In the genomic region with DNA sequence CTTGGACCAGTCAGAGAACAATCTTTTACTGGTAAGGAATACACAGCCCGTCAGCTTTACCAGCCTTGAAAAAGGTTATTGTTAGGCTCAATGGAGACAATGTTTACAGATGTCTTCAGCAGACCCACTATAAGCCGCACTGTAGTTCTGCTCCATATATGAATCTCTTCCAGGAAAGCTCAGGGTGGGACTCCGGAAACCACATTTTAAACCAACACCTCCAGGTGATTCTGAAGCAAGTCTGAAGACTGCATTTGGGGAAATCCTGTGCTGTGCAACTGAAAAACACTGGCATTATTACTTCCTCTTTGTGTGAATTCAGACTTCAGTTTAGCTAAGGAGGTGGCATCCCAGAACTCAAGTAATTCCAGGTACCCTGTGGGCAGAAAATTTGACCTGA, we compare ENCODE assay signal across 23 cellular contexts. TPM values are rescaled to one million over a fixed set of nuclear protein-coding genes. Genes with fewer than 3 reads are reported as not detected.
DNase-seq lines count a peak whose midpoint lies in the region; ATAC-seq lines count a peak whose summit lies in the region.
"Had no signal": no experiment of that assay in that cellular context is flagged by ENCODE, and none has a peak within 500 bp of the region (broad histone marks: within the 10 kb centered on the region; RNA-seq: fewer than 3 reads in every experiment).

No MANE protein-coding gene starts in this region.

- peaks cover 23% of the 10 kb centered on the region for H3K9me3 Mint-ChIP-seq in activated CD4-positive, alpha-beta memory T cell treated with anti-CD3 and anti-CD28 coated beads, Interleukin-2, amount 10 ng/mL, durations not matched to agents 7 days and 5 days
- peaks cover 0 to 36% (median 0%) of the 10 kb centered on the region in 11 donors for H3K9me3 Mint-ChIP-seq in naive thymus-derived CD4-positive, alpha-beta T cell
- H3K9me3 Mint-ChIP-seq: nephron had no signal

- peak overlapping the region; percentile 42 for H3K4me3 Mint-ChIP-seq in activated CD4-positive, alpha-beta memory T cell treated with anti-CD3 and anti-CD28 coated beads, Interleukin-2, amount 10 ng/mL, durations not matched to agents 7 days and 5 days
- H3K4me3 Mint-ChIP-seq in naive thymus-derived CD4-positive, alpha-beta T cell = peak overlapping the region; percentile 60 to 84 (median 68)
- H3K4me3 Mint-ChIP-seq: nephron had no signal

- H3K27ac Mint-ChIP-seq in activated CD4-positive, alpha-beta memory T cell treated with anti-CD3 and anti-CD28 coated beads, Interleukin-2, amount 10 ng/mL, durations not matched to agents 7 days and 5 days = peak overlapping the region; percentile 91
- peak overlapping the region in 8 of 9 donors; percentile 25 to 92 (median 76) for H3K27ac Mint-ChIP-seq in naive thymus-derived CD4-positive, alpha-beta T cell
- H3K27ac Mint-ChIP-seq: nephron had no signal

- peaks cover 5% of the 10 kb centered on the region for H3K9me3 ChIP-seq in KOPT-K1 (ENCODE audit: insufficient read depth, low read length, poor library complexity, severe bottlenecking)
- H3K9me3 ChIP-seq in naive thymus-derived CD4-positive, alpha-beta T cell (ENCODE audit: control insufficient read depth in 2 of 3, low read length in 3 of 3) = no peaks in the 10 kb centered on the region
- H3K9me3 ChIP-seq: spleen, stomach, uterus had no signal

- no peaks in the 10 kb centered on the region for H3K27me3 ChIP-seq in naive thymus-derived CD4-positive, alpha-beta T cell (ENCODE audit: control insufficient read depth in 2 of 2, insufficient read depth in 2 of 2, low read length in 2 of 2)
- H3K27me3 ChIP-seq: spleen, stomach, uterus had no signal

- H3K4me3 ChIP-seq in naive thymus-derived CD4-positive, alpha-beta T cell (ENCODE audit: low read length) = peak overlapping the region; percentile 44
- H3K4me3 ChIP-seq: lung, SK-N-MC, stomach, uterus had no signal

- peak overlapping the region; percentile 38 for H3K27ac ChIP-seq in KOPT-K1 (ENCODE audit: low read depth, low read length, poor library complexity, severe bottlenecking)
- H3K27ac ChIP-seq in naive thymus-derived CD4-positive, alpha-beta T cell (ENCODE audit: low read depth, low read length) = no peak overlapping the region
- H3K27ac ChIP-seq: C4-2B, SK-N-MC, stomach, uterus had no signal

- ATAC-seq in naive thymus-derived CD4-positive, alpha-beta T cell = peak; percentile 82

- H3K4me1 Mint-ChIP-seq in activated CD4-positive, alpha-beta memory T cell treated with anti-CD3 and anti-CD28 coated beads, Interleukin-2, amount 10 ng/mL, durations not matched to agents 7 days and 5 days = peaks cover 76% of the 10 kb centered on the region
- H3K4me1 Mint-ChIP-seq in naive thymus-derived CD4-positive, alpha-beta T cell = peaks cover 37 to 89% (median 82%) of the 10 kb centered on the region in 7 donors
- H3K4me1 Mint-ChIP-seq: nephron had no signal

- POLR2A ChIA-PET in activated CD4-positive, alpha-beta memory T cell treated with anti-CD3 and anti-CD28 coated beads, Interleukin-2, amount 10 ng/mL, durations not matched to agents 7 days and 5 days (lab: Charles Lee) = interaction anchor here (0.7 to 8.4 kb wide), 9 partner anchors 10 to 115 kb away, joined by 3 to 81 read pairs (median 4); a partner anchor contains a TSS
- POLR2A ChIA-PET in naive thymus-derived CD4-positive, alpha-beta T cell (lab: Charles Lee) = interaction anchor here (0.6 to 2.7 kb wide), 4 partner anchors 10 to 69 kb away, joined by 3 to 17 read pairs (median 4); no protein-coding TSS in a partner anchor

- DNase-seq in activated CD4-positive, alpha-beta T cell treated with anti-CD3 and anti-CD28 coated beads for 4 hours = peak; percentile 16 to 17
- DNase-seq in activated CD4-positive, alpha-beta T cell treated with anti-CD3 and anti-CD28 coated beads, Interleukin-2, amount 50 U/mL, for 1 hour = no peak
- peak; percentile 64 for DNase-seq in activated CD4-positive, alpha-beta memory T cell treated with anti-CD3 and anti-CD28 coated beads, Interleukin-2, amount 10 ng/mL, durations not matched to agents 7 days and 5 days
- peak in 7 of 9 donors; percentile 10 to 51 (median 36) for DNase-seq in naive thymus-derived CD4-positive, alpha-beta T cell
- DNase-seq in COLO668 (lab: John Stamatoyannopoulos, UW; ENCODE audit: unreplicated experiment) (no peak), hypothalamus (lab: John Stamatoyannopoulos, UW) (no peak), germinal center (ENCODE audit: low spot score) (no peak)
- DNase-seq: aorta, DMS79, foreskin fibroblast, NCI-H1694, spleen, stomach, uterus had no signal

- intact Hi-C loops in naive thymus-derived CD4-positive, alpha-beta T cell (cut with micrococcal nuclease) = loop anchor here (1.0 to 5.0 kb wide), 6 partner anchors 10 to 74 kb away; no protein-coding TSS in a partner anchor

- CTCF ChIA-PET in activated CD4-positive, alpha-beta memory T cell treated with anti-CD3 and anti-CD28 coated beads, Interleukin-2, amount 10 ng/mL, durations not matched to agents 7 days and 5 days (lab: Charles Lee) = interaction anchor here (1.4 to 4.7 kb wide), 2 partner anchors 10 to 45 kb away, joined by 3 to 31 read pairs; no protein-coding TSS in a partner anchor
- CTCF ChIA-PET in naive thymus-derived CD4-positive, alpha-beta T cell (lab: Charles Lee) = interaction anchor here (1.7 kb wide), 1 partner anchor 83 kb away, joined by 5 read pairs; no protein-coding TSS in a partner anchor

- H3K36me3 Mint-ChIP-seq in activated CD4-positive, alpha-beta memory T cell treated with anti-CD3 and anti-CD28 coated beads, Interleukin-2, amount 10 ng/mL, durations not matched to agents 7 days and 5 days (ENCODE audit: low read depth) = peaks cover 62% of the 10 kb centered on the region
- H3K36me3 Mint-ChIP-seq in naive thymus-derived CD4-positive, alpha-beta T cell = peaks cover 0 to 67% (median 0%) of the 10 kb centered on the region in 5 donors

- peaks cover 38 to 47% of the 10 kb centered on the region in 2 donors for H3K4me1 ChIP-seq in naive thymus-derived CD4-positive, alpha-beta T cell (ENCODE audit: control insufficient read depth in 2 of 2, insufficient read depth in 2 of 2, low read length in 2 of 2)
- H3K4me1 ChIP-seq: stomach, uterus had no signal

- H3K27me3 Mint-ChIP-seq in activated CD4-positive, alpha-beta memory T cell treated with anti-CD3 and anti-CD28 coated beads, Interleukin-2, amount 10 ng/mL, durations not matched to agents 7 days and 5 days = no peaks in the 10 kb centered on the region
- no peaks in the 10 kb centered on the region for H3K27me3 Mint-ChIP-seq in naive thymus-derived CD4-positive, alpha-beta T cell

- H3K36me3 ChIP-seq in KOPT-K1 (ENCODE audit: insufficient read depth, low read length) = no peaks in the 10 kb centered on the region
- H3K36me3 ChIP-seq in naive thymus-derived CD4-positive, alpha-beta T cell (ENCODE audit: control insufficient read depth in 2 of 3, insufficient read depth in 3 of 3, low read length in 3 of 3) = peaks cover 0 to 10% (median 0%) of the 10 kb centered on the region in 3 experiments
- H3K36me3 ChIP-seq: stomach, uterus had no signal

RNA-seq across cellular contexts. Expression of a gene that starts 3.5 kb away (rescaled TPM):
- 10 to 100 TPM; 14.5 to 14.7 TPM for total RNA-seq in activated CD4-positive, alpha-beta memory T cell treated with anti-CD3 and anti-CD28 coated beads, Interleukin-2, amount 10 ng/mL, durations not matched to agents 7 days and 5 days
- total RNA-seq in naive thymus-derived CD4-positive, alpha-beta T cell = 10 to 100 TPM in 1 of 5 experiments, 1 to 10 TPM in 4; 1.3 to 18.1 (median 2.4) TPM
- polyA plus RNA-seq in naive thymus-derived CD4-positive, alpha-beta T cell = 1 to 10 TPM; 1.9 to 4.0 TPM
- total RNA-seq: endothelial cell of umbilical vein, HT-29, NCI-H460, pulmonary artery endothelial cell, stomach had no signal
- polyA plus RNA-seq: endothelial cell of umbilical vein had no signal

RNA-seq across cellular contexts. Expression of a gene that starts 42.2 kb away (rescaled TPM):
- total RNA-seq in activated CD4-positive, alpha-beta memory T cell treated with anti-CD3 and anti-CD28 coated beads, Interleukin-2, amount 10 ng/mL, durations not matched to agents 7 days and 5 days = under 1 TPM; 0.76 to 0.83 TPM
- total RNA-seq in naive thymus-derived CD4-positive, alpha-beta T cell = 1 to 10 TPM in 1 of 5 experiments, under 1 TPM in 1, not detected in 3; 0.39 to 1.2 TPM
- not detected for polyA plus RNA-seq in naive thymus-derived CD4-positive, alpha-beta T cell
- total RNA-seq: HT-29 had no signal

Comparison
In these comparisons a context has a peak if more than half of its experiments do, and no peak if none do; other contexts are left out.
1. DNase-seq: peak in activated CD4-positive, alpha-beta T cell treated with anti-CD3 and anti-CD28 coated beads for 4 hours (2 of 2), activated CD4-positive, alpha-beta memory T cell treated with anti-CD3 and anti-CD28 coated beads, Interleukin-2, amount 10 ng/mL, durations not matched to agents 7 days and 5 days (single experiment) and naive thymus-derived CD4-positive, alpha-beta T cell (7 of 9); none in activated CD4-positive, alpha-beta T cell treated with anti-CD3 and anti-CD28 coated beads, Interleukin-2, amount 50 U/mL, for 1 hour (single experiment), COLO668 (single experiment), hypothalamus (0 of 51) and germinal center (single experiment).